ENCODE assay signal across 9 cellular contexts in genomic region chr1:154751690-154752089, GRCh38.
DNase-seq lines count a peak whose midpoint lies in the region; ATAC-seq and TF ChIP-seq lines count a peak whose summit lies in the region.
"Had no signal": no experiment of that assay in that cellular context is flagged by ENCODE, and none has a peak within 500 bp of the region (broad histone marks: within the 10 kb centered on the region; RNA-seq: fewer than 3 reads in every experiment).

No MANE protein-coding gene starts in this region.

- TF ChIP-seq CTCF in HL-60 (IDR thresholded peaks at IDR 0.05; ENCODE audit: insufficient read depth, low read length): no peak

- ATAC-seq in HG02981 (IDR thresholded peaks at IDR 0.05; ENCODE audit: unreplicated experiment): no peak
- ATAC-seq in HG03025 (IDR thresholded peaks at IDR 0.05; ENCODE audit: low FRiP score, unreplicated experiment): no peak
- ATAC-seq: HCT116 had no signal

- H2AFZ ChIP-seq in ACC112 (ENCODE audit: low read length, unreplicated experiment): no peak overlapping the region

- H3K36me3 ChIP-seq in ACC112 (ENCODE audit: insufficient read depth, low read length): no peaks in the 10 kb centered on the region

- peaks cover 21% of the 10 kb centered on the region for H3K4me1 ChIP-seq in ACC112 (ENCODE audit: control insufficient read depth, insufficient read depth, low read length, unreplicated experiment)

- H3K27ac ChIP-seq in ACC112 (ENCODE audit: low read depth, low read length) (peak overlapping the region; percentile 39; the same call in 1 of the 2 replicates), HL-60 (replicated peaks) (no peak overlapping the region; the same call in 1 of the 2 replicates)

- DNase-seq in HL-60 (ENCODE audit: low read depth in 1 of 2, low spot score in 1 of 2): peak; percentile 78 to 82
- peak; percentile 95 for DNase-seq in SKM-1 treated with dmso at 0.1 percent for 144 hours (lab: John Stamatoyannopoulos, UW; ENCODE audit: unreplicated experiment)
- peak; percentile 43 for DNase-seq in islet precursor cell
- DNase-seq in NCI-H82 treated with DMSO at 0.1 percent for 48 hours (lab: John Stamatoyannopoulos, UW; ENCODE audit: unreplicated experiment): no peak
- DNase-seq in NCI-H128 (lab: John Stamatoyannopoulos, UW; ENCODE audit: unreplicated experiment): no peak

- H3K4me3 ChIP-seq in ACC112 (ENCODE audit: low read depth, low read length) (no peak overlapping the region), HL-60 (replicated peaks; ENCODE audit: insufficient read depth, low read length) (no peak overlapping the region)

- no peaks in the 10 kb centered on the region for H3K79me2 ChIP-seq in ACC112 (ENCODE audit: control insufficient read depth, insufficient read depth, low read length, unreplicated experiment)

- H3K27me3 ChIP-seq in ACC112 (ENCODE audit: insufficient read depth, low read length) (peaks cover 10% of the 10 kb centered on the region; the same call in 1 of the 2 replicates), HL-60 (ENCODE audit: insufficient read depth, poor library complexity, severe bottlenecking) (no peaks in the 10 kb centered on the region)

Comparison
In these comparisons a context has a peak if more than half of its experiments do, and no peak if none do; other contexts are left out.
1. DNase-seq: peak in HL-60 (2 of 2), SKM-1 treated with dmso at 0.1 percent for 144 hours (single experiment) and islet precursor cell (single experiment); none in NCI-H82 treated with DMSO at 0.1 percent for 48 hours (single experiment) and NCI-H128 (single experiment).